ENCODE assay signal across 14 cellular contexts in the genomic region with DNA sequence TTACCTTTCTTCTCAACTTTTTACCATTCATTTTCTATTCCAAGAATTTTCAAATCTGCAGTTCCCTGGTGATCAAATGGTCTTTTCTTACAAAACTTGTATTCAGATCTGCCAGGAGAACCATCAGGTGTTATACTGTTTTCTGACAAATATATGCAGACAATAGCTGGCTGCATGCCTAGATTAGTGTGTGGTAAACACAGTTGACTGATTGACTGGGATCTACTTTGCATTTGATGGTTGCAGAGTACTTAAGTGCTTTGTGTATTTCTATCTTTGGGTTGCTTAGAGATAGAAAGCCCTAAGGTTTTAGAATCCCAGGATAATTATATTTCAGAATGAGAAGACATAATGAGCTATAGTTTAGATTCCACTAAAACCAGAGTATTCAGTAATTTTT.
DNase-seq lines count a peak whose midpoint lies in the region; ATAC-seq and TF ChIP-seq lines count a peak whose summit lies in the region.
"Had no signal": no experiment of that assay in that cellular context is flagged by ENCODE, and none has a peak within 500 bp of the region (broad histone marks: within the 10 kb centered on the region; RNA-seq: fewer than 3 reads in every experiment).

No MANE protein-coding gene starts in this region.

- TF ChIP-seq POLR2A in upper lobe of left lung (IDR thresholded peaks at IDR 0.05), result no peak

- H3K9me3 ChIP-seq in upper lobe of left lung, result no peaks in the 10 kb centered on the region
- no peaks in the 10 kb centered on the region for H3K9me3 ChIP-seq in BE2C

- DNase-seq in LNCaP clone FGC (ENCODE audit: low read depth) (peak; percentile 45), NCI-H1417 treated with DMSO at 0.1 percent for 48 hours (lab: John Stamatoyannopoulos, UW) (peak; percentile 40), NCI-H345 treated with DMSO at 0.1 percent for 48 hours (lab: John Stamatoyannopoulos, UW; ENCODE audit: unreplicated experiment) (peak; percentile 83), foreskin melanocyte (peak; percentile 41), upper lobe of left lung (no peak), WTC11 (ENCODE audit: low spot score) (no peak), BE2C (no peak)
- DNase-seq in activated CD4-positive, alpha-beta T cell treated with anti-CD3 and anti-CD28 coated beads for 1 hour, result no peak
- DNase-seq: GF-D8, GM23248, NCI-H2081 treated with DMSO at 0.1 percent for 48 hours, NCI-H524, SIG-M5, T-helper 17 cell had no signal

- H3K27me3 ChIP-seq in upper lobe of left lung (no peaks in the 10 kb centered on the region), BE2C (no peaks in the 10 kb centered on the region)

- POLR2A ChIA-PET in WTC11 (lab: Charles Lee), result no interaction called here

- H3K4me3 Mint-ChIP-seq in WTC11, result no peak overlapping the region
- H3K4me3 Mint-ChIP-seq: T-helper 17 cell had no signal

- H3K27ac Mint-ChIP-seq in WTC11, result no peak overlapping the region
- H3K27ac Mint-ChIP-seq: T-helper 17 cell had no signal

- peaks cover 6% of the 10 kb centered on the region; the same call in 1 of the 2 replicates for H3K36me3 Mint-ChIP-seq in WTC11

- ATAC-seq in upper lobe of left lung (ENCODE audit: low FRiP score in 2 of 2), result no peak
- ATAC-seq in WTC11, result no peak
- ATAC-seq: T-helper 17 cell had no signal

- H3K4me1 Mint-ChIP-seq in WTC11, result no peaks in the 10 kb centered on the region; the same call in 1 of the 2 replicates
- H3K4me1 Mint-ChIP-seq: T-helper 17 cell had no signal

- no peak overlapping the region for H3K27ac ChIP-seq in upper lobe of left lung
- H3K27ac ChIP-seq: GM23248 had no signal

- TF ChIP-seq CTCF in LNCaP clone FGC (IDR thresholded peaks at IDR 0.05; ENCODE audit: control insufficient read depth, extremely low read depth, insufficient read depth) (no peak), upper lobe of left lung (IDR thresholded peaks at IDR 0.05) (no peak), WTC11 (IDR thresholded peaks at IDR 0.05) (no peak), BE2C (IDR thresholded peaks at IDR 0.05; ENCODE audit: low read depth, low read length) (no peak)

- H3K4me3 ChIP-seq in LNCaP clone FGC (ENCODE audit: low read depth, low read length) (no peak overlapping the region), upper lobe of left lung (no peak overlapping the region), BE2C (ENCODE audit: low read depth, low read length) (no peak overlapping the region)
- H3K4me3 ChIP-seq: GM23248 had no signal

- peaks cover 7% of the 10 kb centered on the region for H3K9me3 Mint-ChIP-seq in WTC11

- H3K27me3 Mint-ChIP-seq in WTC11 (ENCODE audit: low read depth), result no peaks in the 10 kb centered on the region
- H3K27me3 Mint-ChIP-seq: T-helper 17 cell had no signal

- CTCF ChIA-PET in WTC11 (lab: Charles Lee), result interaction anchor here (1.3 kb wide), 1 partner anchor 102 kb away, joined by 3 read pairs; no protein-coding TSS in a partner anchor

- no peaks in the 10 kb centered on the region for H3K4me1 ChIP-seq in upper lobe of left lung
- no peaks in the 10 kb centered on the region; the same call in 1 of the 2 replicates for H3K4me1 ChIP-seq in BE2C

- TF ChIP-seq EP300 in upper lobe of left lung (IDR thresholded peaks at IDR 0.05), result no peak

- no peaks in the 10 kb centered on the region for H3K36me3 ChIP-seq in upper lobe of left lung
- no peaks in the 10 kb centered on the region for H3K36me3 ChIP-seq in BE2C

TF ChIP-seq in WTC11, 78 proteins besides CTCF, POLR2A, EP300 and RAD21:
- TF ChIP-seq, protein P1, sequence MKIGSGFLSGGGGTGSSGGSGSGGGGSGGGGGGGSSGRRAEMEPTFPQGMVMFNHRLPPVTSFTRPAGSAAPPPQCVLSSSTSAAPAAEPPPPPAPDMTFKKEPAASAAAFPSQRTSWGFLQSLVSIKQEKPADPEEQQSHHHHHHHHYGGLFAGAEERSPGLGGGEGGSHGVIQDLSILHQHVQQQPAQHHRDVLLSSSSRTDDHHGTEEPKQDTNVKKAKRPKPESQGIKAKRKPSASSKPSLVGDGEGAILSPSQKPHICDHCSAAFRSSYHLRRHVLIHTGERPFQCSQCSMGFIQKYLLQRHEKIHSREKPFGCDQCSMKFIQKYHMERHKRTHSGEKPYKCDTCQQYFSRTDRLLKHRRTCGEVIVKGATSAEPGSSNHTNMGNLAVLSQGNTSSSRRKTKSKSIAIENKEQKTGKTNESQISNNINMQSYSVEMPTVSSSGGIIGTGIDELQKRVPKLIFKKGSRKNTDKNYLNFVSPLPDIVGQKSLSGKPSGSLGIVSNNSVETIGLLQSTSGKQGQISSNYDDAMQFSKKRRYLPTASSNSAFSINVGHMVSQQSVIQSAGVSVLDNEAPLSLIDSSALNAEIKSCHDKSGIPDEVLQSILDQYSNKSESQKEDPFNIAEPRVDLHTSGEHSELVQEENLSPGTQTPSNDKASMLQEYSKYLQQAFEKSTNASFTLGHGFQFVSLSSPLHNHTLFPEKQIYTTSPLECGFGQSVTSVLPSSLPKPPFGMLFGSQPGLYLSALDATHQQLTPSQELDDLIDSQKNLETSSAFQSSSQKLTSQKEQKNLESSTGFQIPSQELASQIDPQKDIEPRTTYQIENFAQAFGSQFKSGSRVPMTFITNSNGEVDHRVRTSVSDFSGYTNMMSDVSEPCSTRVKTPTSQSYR (CRISPR knock-in tag; IDR thresholded peaks at IDR 0.05), result no peak
- TF ChIP-seq, protein P2, sequence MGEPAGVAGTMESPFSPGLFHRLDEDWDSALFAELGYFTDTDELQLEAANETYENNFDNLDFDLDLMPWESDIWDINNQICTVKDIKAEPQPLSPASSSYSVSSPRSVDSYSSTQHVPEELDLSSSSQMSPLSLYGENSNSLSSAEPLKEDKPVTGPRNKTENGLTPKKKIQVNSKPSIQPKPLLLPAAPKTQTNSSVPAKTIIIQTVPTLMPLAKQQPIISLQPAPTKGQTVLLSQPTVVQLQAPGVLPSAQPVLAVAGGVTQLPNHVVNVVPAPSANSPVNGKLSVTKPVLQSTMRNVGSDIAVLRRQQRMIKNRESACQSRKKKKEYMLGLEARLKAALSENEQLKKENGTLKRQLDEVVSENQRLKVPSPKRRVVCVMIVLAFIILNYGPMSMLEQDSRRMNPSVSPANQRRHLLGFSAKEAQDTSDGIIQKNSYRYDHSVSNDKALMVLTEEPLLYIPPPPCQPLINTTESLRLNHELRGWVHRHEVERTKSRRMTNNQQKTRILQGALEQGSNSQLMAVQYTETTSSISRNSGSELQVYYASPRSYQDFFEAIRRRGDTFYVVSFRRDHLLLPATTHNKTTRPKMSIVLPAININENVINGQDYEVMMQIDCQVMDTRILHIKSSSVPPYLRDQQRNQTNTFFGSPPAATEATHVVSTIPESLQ (CRISPR knock-in tag; IDR thresholded peaks at IDR 0.05), result no peak
- no peak for TF ChIP-seq CREM (CRISPR knock-in tag; IDR thresholded peaks at IDR 0.05)
- no peak for TF ChIP-seq ELF4 (CRISPR knock-in tag; IDR thresholded peaks at IDR 0.05; ENCODE audit: low read depth)
- TF ChIP-seq PRRX2 (CRISPR knock-in tag; IDR thresholded peaks at IDR 0.05), result no peak
- no peak for TF ChIP-seq NFATC4 (CRISPR knock-in tag; IDR thresholded peaks at IDR 0.05)
- TF ChIP-seq SMAD4 (CRISPR knock-in tag; IDR thresholded peaks at IDR 0.05), result no peak
- no peak for TF ChIP-seq KAT7 (CRISPR knock-in tag; IDR thresholded peaks at IDR 0.05; ENCODE audit: borderline replicate concordance)
- no peak for TF ChIP-seq NR2C2 (CRISPR knock-in tag; IDR thresholded peaks at IDR 0.05)
- TF ChIP-seq, protein P3, sequence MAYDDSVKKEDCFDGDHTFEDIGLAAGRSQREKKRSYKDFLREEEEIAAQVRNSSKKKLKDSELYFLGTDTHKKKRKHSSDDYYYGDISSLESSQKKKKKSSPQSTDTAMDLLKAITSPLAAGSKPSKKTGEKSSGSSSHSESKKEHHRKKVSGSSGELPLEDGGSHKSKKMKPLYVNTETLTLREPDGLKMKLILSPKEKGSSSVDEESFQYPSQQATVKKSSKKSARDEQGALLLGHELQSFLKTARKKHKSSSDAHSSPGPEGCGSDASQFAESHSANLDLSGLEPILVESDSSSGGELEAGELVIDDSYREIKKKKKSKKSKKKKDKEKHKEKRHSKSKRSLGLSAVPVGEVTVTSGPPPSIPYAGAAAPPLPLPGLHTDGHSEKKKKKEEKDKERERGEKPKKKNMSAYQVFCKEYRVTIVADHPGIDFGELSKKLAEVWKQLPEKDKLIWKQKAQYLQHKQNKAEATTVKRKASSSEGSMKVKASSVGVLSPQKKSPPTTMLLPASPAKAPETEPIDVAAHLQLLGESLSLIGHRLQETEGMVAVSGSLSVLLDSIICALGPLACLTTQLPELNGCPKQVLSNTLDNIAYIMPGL (CRISPR knock-in tag; IDR thresholded peaks at IDR 0.05), result no peak
- no peak for TF ChIP-seq MYBL2 (CRISPR knock-in tag; IDR thresholded peaks at IDR 0.05)
- TF ChIP-seq, protein P4, sequence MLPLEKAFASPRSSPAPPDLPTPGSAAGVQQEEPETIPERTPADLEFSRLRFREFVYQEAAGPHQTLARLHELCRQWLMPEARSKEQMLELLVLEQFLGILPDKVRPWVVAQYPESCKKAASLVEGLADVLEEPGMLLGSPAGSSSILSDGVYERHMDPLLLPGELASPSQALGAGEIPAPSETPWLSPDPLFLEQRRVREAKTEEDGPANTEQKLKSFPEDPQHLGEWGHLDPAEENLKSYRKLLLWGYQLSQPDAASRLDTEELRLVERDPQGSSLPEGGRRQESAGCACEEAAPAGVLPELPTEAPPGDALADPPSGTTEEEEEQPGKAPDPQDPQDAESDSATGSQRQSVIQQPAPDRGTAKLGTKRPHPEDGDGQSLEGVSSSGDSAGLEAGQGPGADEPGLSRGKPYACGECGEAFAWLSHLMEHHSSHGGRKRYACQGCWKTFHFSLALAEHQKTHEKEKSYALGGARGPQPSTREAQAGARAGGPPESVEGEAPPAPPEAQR (CRISPR knock-in tag; IDR thresholded peaks at IDR 0.05), result no peak
- TF ChIP-seq, protein P5, sequence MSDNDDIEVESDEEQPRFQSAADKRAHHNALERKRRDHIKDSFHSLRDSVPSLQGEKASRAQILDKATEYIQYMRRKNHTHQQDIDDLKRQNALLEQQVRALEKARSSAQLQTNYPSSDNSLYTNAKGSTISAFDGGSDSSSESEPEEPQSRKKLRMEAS (CRISPR knock-in tag; IDR thresholded peaks at IDR 0.05), result no peak
- no peak for TF ChIP-seq JAZF1 (CRISPR knock-in tag; IDR thresholded peaks at IDR 0.05)
- TF ChIP-seq TEAD1 (CRISPR knock-in tag; IDR thresholded peaks at IDR 0.05), result no peak
- no peak for TF ChIP-seq SMAD3 (CRISPR knock-in tag; IDR thresholded peaks at IDR 0.05; ENCODE audit: borderline replicate concordance)
- no peak for TF ChIP-seq NFE2L1 (CRISPR knock-in tag; IDR thresholded peaks at IDR 0.05)
- TF ChIP-seq, protein P6, sequence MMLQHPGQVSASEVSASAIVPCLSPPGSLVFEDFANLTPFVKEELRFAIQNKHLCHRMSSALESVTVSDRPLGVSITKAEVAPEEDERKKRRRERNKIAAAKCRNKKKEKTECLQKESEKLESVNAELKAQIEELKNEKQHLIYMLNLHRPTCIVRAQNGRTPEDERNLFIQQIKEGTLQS (CRISPR knock-in tag; conservative IDR thresholded peaks at IDR 0.05), result no peak
- TF ChIP-seq ATF1 (CRISPR knock-in tag; IDR thresholded peaks at IDR 0.05), result no peak
- TF ChIP-seq FOXJ3 (CRISPR knock-in tag; IDR thresholded peaks at IDR 0.05; ENCODE audit: borderline replicate concordance), result no peak

Comparison
In these comparisons a context has a peak if more than half of its experiments do, and no peak if none do; other contexts are left out.
1. DNase-seq: peak in LNCaP clone FGC (single experiment), NCI-H1417 treated with DMSO at 0.1 percent for 48 hours (single experiment), NCI-H345 treated with DMSO at 0.1 percent for 48 hours (single experiment) and foreskin melanocyte (single experiment); none in activated CD4-positive, alpha-beta T cell treated with anti-CD3 and anti-CD28 coated beads for 1 hour (single experiment), upper lobe of left lung (0 of 2), WTC11 (single experiment) and BE2C (single experiment).